Comparison of ENCODE assay signal across 20 cellular contexts in genomic region chr11:74142624-74143023, GRCh38. TPM values are rescaled to one million over a fixed set of nuclear protein-coding genes. Genes with fewer than 3 reads are reported as not detected.
A peak's percentile ranks its signal among the peaks of the same experiment; 100 is the strongest.
DNase-seq lines count a peak whose midpoint lies in the region; ATAC-seq and TF ChIP-seq lines count a peak whose summit lies in the region.
"Had no signal": no experiment of that assay in that cellular context is flagged by ENCODE, and none has a peak within 500 bp of the region (broad histone marks: within the 10 kb centered on the region; RNA-seq: fewer than 3 reads in every experiment).

No MANE protein-coding gene starts in this region.

- H3K27me3 ChIP-seq in adipocyte (replicated peaks; ENCODE audit: control insufficient read depth, insufficient read depth, low read length) (no peaks in the 10 kb centered on the region), colonic mucosa (no peaks in the 10 kb centered on the region)
- H3K27me3 ChIP-seq: dorsolateral prefrontal cortex, spleen, uterus had no signal

- DNase-seq in A172 (ENCODE audit: low spot score) (peak; percentile 49), HCEC 1CT (peak; percentile 76), adipocyte (ENCODE audit: low read depth) (no peak), hepatic stellate cell (ENCODE audit: low spot score) (peak; percentile 49), NCI-H2029 treated with DMSO at 0.1 percent for 48 hours (lab: John Stamatoyannopoulos, UW) (no peak), colonic mucosa (no peak)
- no peak for DNase-seq in stimulated activated naive CD4-positive, alpha-beta T cell treated with Interleukin-2 at 50 U/mL for 16 hours (lab: John Stamatoyannopoulos, UW)
- DNase-seq: activated CD4-positive, alpha-beta memory T cell treated with anti-CD3 and anti-CD28 coated beads, Interleukin-2, amount 10 ng/mL, durations not matched to agents 7 days and 5 days; activated naive CD4-positive, alpha-beta T cell treated with anti-CD3 and anti-CD28 coated beads, Interleukin-2, amount 10 ng/mL, durations not matched to agents 7 days and 5 days; activated T-cell treated with anti-CD3 and anti-CD28 coated beads, Interleukin-2, amount 50 U/mL, for 24 hours; dorsolateral prefrontal cortex; Karpas-422; left colon; NCI-H1105 treated with DMSO at 0.1 percent for 48 hours; psoas muscle; spleen; T-helper 2 cell; uterus had no signal

- peak overlapping the region; percentile 37 for H3K9ac ChIP-seq in adipocyte (ENCODE audit: low read length)
- H3K9ac ChIP-seq in colonic mucosa (ENCODE audit: low read depth in 2 of 2, low read length in 2 of 2) = no peak overlapping the region

- intact Hi-C loops in colonic mucosa (cut with DNase I) = no loop called here

- no peak overlapping the region for H3K27ac ChIP-seq in colonic mucosa
- H3K27ac ChIP-seq: psoas muscle, spleen, uterus had no signal

- no peaks in the 10 kb centered on the region for H3K36me3 ChIP-seq in adipocyte (ENCODE audit: control insufficient read depth, insufficient read depth, low read length, severe bottlenecking)
- H3K36me3 ChIP-seq in colonic mucosa = no peaks in the 10 kb centered on the region
- H3K36me3 ChIP-seq: uterus had no signal

- no peak overlapping the region for H3K4me3 ChIP-seq in adipocyte (ENCODE audit: low read length)
- no peak overlapping the region for H3K4me3 ChIP-seq in colonic mucosa
- H3K4me3 ChIP-seq: dorsolateral prefrontal cortex, psoas muscle, spleen, uterus had no signal

- H3K9me3 ChIP-seq in adipocyte (ENCODE audit: control insufficient read depth, low read length) = no peaks in the 10 kb centered on the region
- H3K9me3 ChIP-seq in colonic mucosa = no peaks in the 10 kb centered on the region
- H3K9me3 ChIP-seq: psoas muscle, spleen, uterus had no signal

- ATAC-seq in GM21381 (IDR thresholded peaks at IDR 0.05; ENCODE audit: unreplicated experiment) = no peak
- ATAC-seq: left colon, psoas muscle, WTC11 had no signal

- H3K4me1 ChIP-seq in adipocyte (ENCODE audit: control insufficient read depth, insufficient read depth, low read length) (peaks cover 41% of the 10 kb centered on the region), colonic mucosa (peaks cover 4% of the 10 kb centered on the region)
- H3K4me1 ChIP-seq: spleen, uterus had no signal

- TF ChIP-seq CTCF in colonic mucosa (IDR thresholded peaks at IDR 0.05) = no peak

RNA-seq across cellular contexts. Expression of gene C2CD3, which starts 28.2 kb away (rescaled TPM):
- 49.2 and 54.2 TPM in 2 replicates for total RNA-seq in A172 (2014; rRNA removed; shearing (Covaris generic))
- 10 to 100 TPM; 19.9 to 25.7 TPM for total RNA-seq in colonic mucosa

RNA-seq across cellular contexts. Expression of gene PPME1, which starts 28.5 kb away (rescaled TPM):
- total RNA-seq in A172 (2014; rRNA removed; shearing (Covaris generic)) = 219 and 294 TPM in 2 replicates
- 10 to 100 TPM; 44.1 to 61.5 TPM for total RNA-seq in colonic mucosa

Comparison
In these comparisons a context has a peak if more than half of its experiments do, and no peak if none do; other contexts are left out.
1. DNase-seq: peak in A172 (single experiment), HCEC 1CT (single experiment) and hepatic stellate cell (single experiment); none in adipocyte (single experiment), NCI-H2029 treated with DMSO at 0.1 percent for 48 hours (single experiment), stimulated activated naive CD4-positive, alpha-beta T cell treated with Interleukin-2 at 50 U/mL for 16 hours (single experiment) and colonic mucosa (single experiment).